ENCODE assay signal across 8 cellular contexts in the genomic region with DNA sequence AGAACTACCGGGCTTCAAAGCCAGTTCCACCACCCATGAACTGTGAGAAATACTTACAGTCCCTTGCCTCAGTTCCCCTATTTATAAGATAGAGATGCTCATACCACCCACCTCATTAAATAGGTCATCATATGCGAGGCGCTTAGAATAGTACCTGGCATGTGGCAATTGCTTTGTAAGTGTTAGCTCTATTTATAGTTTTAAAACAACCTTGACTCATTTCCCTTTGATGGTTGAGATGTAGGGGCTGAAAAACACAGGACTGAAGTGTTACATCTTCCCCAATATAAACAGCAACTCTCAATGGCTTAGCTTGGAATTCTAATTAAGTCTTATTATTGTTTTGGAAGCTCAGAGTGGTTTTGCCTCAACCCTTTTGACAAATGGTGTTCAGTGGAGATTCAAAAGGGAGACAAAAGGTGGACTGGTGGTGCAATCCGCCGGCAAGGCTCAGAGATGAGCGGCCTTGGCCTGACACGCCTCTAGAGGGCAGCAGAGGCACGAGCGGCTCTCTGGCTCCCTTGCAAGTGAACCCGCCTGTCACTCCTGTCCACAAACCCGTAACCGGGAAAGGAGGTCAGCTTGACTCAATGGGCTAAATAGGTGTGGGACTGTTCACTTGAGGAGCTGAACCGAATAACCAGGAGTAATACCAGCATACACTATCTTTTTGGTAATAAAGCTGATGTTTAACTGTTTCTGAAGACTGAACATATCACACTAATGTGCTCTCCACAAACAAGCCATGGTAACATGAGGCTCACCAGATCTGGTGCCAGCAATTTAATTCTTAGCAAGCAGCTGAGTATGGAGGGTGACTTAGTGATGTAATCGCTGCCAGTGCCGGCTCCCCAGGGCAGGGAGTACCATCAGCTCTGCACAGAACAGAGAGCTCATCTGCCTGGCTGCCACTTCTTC. TPM values are rescaled to one million over a fixed set of nuclear protein-coding genes. Genes with fewer than 3 reads are reported as not detected.
DNase-seq lines count a peak whose midpoint lies in the region; ATAC-seq lines count a peak whose summit lies in the region.

No MANE protein-coding gene starts in this region.

- ATAC-seq in GM18909 (IDR thresholded peaks at IDR 0.05; ENCODE audit: poor library complexity, unreplicated experiment) (peak; percentile 95), HG03139 (IDR thresholded peaks at IDR 0.05; ENCODE audit: unreplicated experiment) (peak; percentile 98), left colon (peak; percentile 95)

- DNase-seq in Ammon's horn (ENCODE audit: low spot score) (peak; percentile 89), NCI-H2227 treated with DMSO at 0.1 percent for 48 hours (lab: John Stamatoyannopoulos, UW) (peak; percentile 81), caudate nucleus (lab: John Stamatoyannopoulos, UW) (peak in 57 of 61 donors; percentile 6 to 85 (median 57)), left colon (peak; percentile 63 to 87)
- DNase-seq in activated CD4-positive, CD25-positive, alpha-beta regulatory T cell treated with anti-CD3 and anti-CD28 coated beads, Interleukin-2, amount 50 U/mL, for 16 hours (ENCODE audit: low read depth, low spot score) = peak; percentile 57
- DNase-seq in stimulated activated CD4-positive, alpha-beta T cell treated with anti-CD3 and anti-CD28 coated beads, Interleukin-2, amount 100 ng/mL, for 4 hours (ENCODE audit: low read depth) = peak; percentile 71

- no peak overlapping the region for H3K27ac ChIP-seq in caudate nucleus (ENCODE audit: low read depth, low read length)

- intact Hi-C loops in left colon (cut with DNase I, micrococcal nuclease) = loop anchor here in 1 of 2 donors (2.0 to 10.0 kb wide), 2 partner anchors 67 to 323 kb away; no protein-coding TSS in a partner anchor

RNA-seq across cellular contexts. Expression of gene SMYD2, which starts 19.5 kb away (rescaled TPM):
- 10 to 100 TPM; 17.7 to 21.1 TPM for total RNA-seq in left colon
